In the genomic region with DNA sequence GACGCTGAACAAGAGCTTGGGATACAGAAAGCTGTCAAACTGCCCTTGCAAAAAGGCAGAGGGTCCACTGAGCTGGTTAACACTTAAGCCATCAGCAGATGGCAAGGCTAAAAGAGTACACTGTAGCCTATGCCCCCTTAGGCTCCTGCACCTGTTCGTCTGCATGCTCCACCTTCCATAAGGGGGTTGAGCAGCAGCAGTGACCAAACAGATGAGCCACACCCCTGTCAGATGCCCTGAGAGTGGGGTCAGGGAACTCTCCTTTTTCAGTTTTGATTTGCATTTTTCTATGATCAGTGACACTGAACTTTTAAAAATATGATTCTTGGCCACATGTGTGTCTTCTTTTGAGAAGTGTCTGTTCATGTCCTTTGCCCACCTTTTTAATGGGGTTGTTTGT, we compare ENCODE assay signal across 6 cellular contexts.
"Had no signal": no experiment of that assay in that cellular context is flagged by ENCODE, and none has a peak within 500 bp of the region (broad histone marks: within the 10 kb centered on the region; RNA-seq: fewer than 3 reads in every experiment).

No MANE protein-coding gene starts in this region.

- H3K4me2 ChIP-seq: GM23338 had no signal

- H2AFZ ChIP-seq: GM23338 had no signal

- DNase-seq: H9, HCEC 1CT, KBM-7 had no signal

- H3K4me3 ChIP-seq: GM23338 had no signal

- ATAC-seq: GM23338, HepG2 had no signal

- H3K27ac ChIP-seq: HL-60 had no signal
